Comparison of ENCODE assay signal across 17 cellular contexts in genomic region chr7:127177156-127177555, GRCh38.
"Had no signal": no experiment of that assay in that cellular context is flagged by ENCODE, and none has a peak within 500 bp of the region (broad histone marks: within the 10 kb centered on the region; RNA-seq: fewer than 3 reads in every experiment).

No MANE protein-coding gene starts in this region.

- H3K9me3 ChIP-seq: colonic mucosa, gastrocnemius medialis, mucosa of descending colon, ovary had no signal

- H3K27ac ChIP-seq: colonic mucosa, gastrocnemius medialis, heart right ventricle, ovary had no signal

- ATAC-seq: gastrocnemius medialis; heart right ventricle; left lobe of liver; mucosa of descending colon; naive thymus-derived CD8-positive, alpha-beta T cell; right cardiac atrium had no signal

- H3K36me3 ChIP-seq: colonic mucosa, gastrocnemius medialis, heart right ventricle, ovary had no signal

- H3K4me3 ChIP-seq: colonic mucosa, gastrocnemius medialis, heart right ventricle, mucosa of descending colon, ovary had no signal

- FAIRE-seq: endothelial cell of umbilical vein, islet of Langerhans, small intestine had no signal

- H3K4me1 ChIP-seq: colonic mucosa, gastrocnemius medialis, heart right ventricle had no signal

- H3K27me3 ChIP-seq: colonic mucosa, gastrocnemius medialis, heart right ventricle, ovary had no signal

- DNase-seq: colonic mucosa; dermis blood vessel endothelial cell; gastrocnemius medialis; heart right ventricle; hypothalamus; kidney glomerular epithelial cell; mucosa of descending colon; naive thymus-derived CD8-positive, alpha-beta T cell; ovary; right cardiac atrium; small intestine; stimulated activated CD4-positive, alpha-beta T cell treated with anti-CD3 and anti-CD28 coated beads, Interleukin-2, amount 100 ng/mL, for 48 hours; stimulated activated naive CD4-positive, alpha-beta T cell treated with Interleukin-2 at 50 U/mL for 16 hours; trophoblast cell had no signal
